In genomic region chr20:4894981-4895381, GRCh38 we compare ENCODE assay signal across 2 cellular contexts.
TF ChIP-seq lines count a peak whose summit lies in the region.

No MANE protein-coding gene starts in this region.

TF ChIP-seq in IMR-90, 13 proteins besides CTCF, POLR2A, EP300 and RAD21 (continued from another document):
- TF ChIP-seq MXI1 (IDR thresholded peaks at IDR 0.05; ENCODE audit: borderline replicate concordance, low read depth, low read length), result no peak

TF ChIP-seq in SK-N-SH treated with all-trans-retinoic acid at 6 μM for 48 hours, 23 proteins besides CTCF, POLR2A, EP300 and RAD21 (continued from another document):
- TF ChIP-seq ZFP30 (CRISPR knock-in tag; IDR thresholded peaks at IDR 0.05) (no peak), ISL1 (CRISPR knock-in tag; IDR thresholded peaks at IDR 0.05) (no peak), PPARA (CRISPR knock-in tag; IDR thresholded peaks at IDR 0.05; ENCODE audit: borderline replicate concordance) (no peak), ZNF8 (CRISPR knock-in tag; IDR thresholded peaks at IDR 0.05) (no peak), ZNF70 (CRISPR knock-in tag; IDR thresholded peaks at IDR 0.05) (no peak), POU6F1 (CRISPR knock-in tag; IDR thresholded peaks at IDR 0.05; ENCODE audit: borderline replicate concordance, low read depth) (no peak), BACH2 (CRISPR knock-in tag; IDR thresholded peaks at IDR 0.05; ENCODE audit: borderline replicate concordance) (no peak)
